9 cellular contexts compared by ENCODE assay signal in the genomic region with DNA sequence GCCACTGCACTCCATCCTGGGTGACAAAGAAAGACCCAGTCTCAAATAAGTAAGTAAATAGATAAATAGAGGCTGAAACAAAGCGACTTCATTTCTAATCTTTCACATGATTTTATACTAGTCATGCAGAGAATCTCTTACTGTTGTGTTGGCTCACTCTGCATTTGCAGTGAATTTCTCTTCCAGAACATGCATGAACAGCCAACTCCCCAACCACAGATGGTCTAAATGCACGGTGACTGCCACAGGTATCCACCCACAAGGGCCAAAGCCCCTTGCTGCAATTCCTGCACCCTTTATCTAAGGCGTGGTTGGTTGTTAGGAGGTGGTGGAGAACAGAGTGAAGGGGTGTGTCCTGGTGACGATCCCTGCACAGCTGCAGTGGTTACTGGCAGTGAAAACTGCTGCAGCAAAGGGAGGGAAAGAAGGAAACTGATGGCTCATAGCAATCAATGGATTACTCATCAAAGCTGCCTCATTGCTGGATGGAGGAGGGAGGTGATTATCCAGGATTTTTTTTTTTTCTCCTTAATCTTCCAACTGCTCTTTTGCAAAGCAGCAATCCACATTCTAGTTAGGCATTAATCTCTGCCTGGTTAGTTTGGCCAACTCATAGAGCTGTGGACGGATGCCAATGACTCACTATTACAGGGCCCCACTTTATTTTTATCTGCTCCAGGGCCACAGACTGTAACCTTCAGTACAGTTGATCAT. TPM values are rescaled to one million over a fixed set of nuclear protein-coding genes. Genes with fewer than 3 reads are reported as not detected.
A peak's percentile ranks its signal among the peaks of the same experiment; 100 is the strongest.
DNase-seq lines count a peak whose midpoint lies in the region; ATAC-seq, FAIRE-seq and TF ChIP-seq lines count a peak whose summit lies in the region.
"Had no signal": no experiment of that assay in that cellular context is flagged by ENCODE, and none has a peak within 500 bp of the region (broad histone marks: within the 10 kb centered on the region; RNA-seq: fewer than 3 reads in every experiment).

No MANE protein-coding gene starts in this region.

- peaks cover 23% of the 10 kb centered on the region for H3K4me1 Mint-ChIP-seq in nephron

- TF ChIP-seq POLR2A in endothelial cell of umbilical vein (IDR thresholded peaks at IDR 0.05; ENCODE audit: low read depth, low read length): no peak
- no peak for TF ChIP-seq POLR2A in prostate gland (IDR thresholded peaks at IDR 0.05)

- H4K20me1 ChIP-seq in PC-3 (ENCODE audit: low read length) (no peaks in the 10 kb centered on the region), endothelial cell of umbilical vein (replicated peaks; ENCODE audit: control insufficient read depth, extremely low read depth, insufficient read depth, low read length) (no peaks in the 10 kb centered on the region)

- H3K4me3 ChIP-seq in PC-3 (ENCODE audit: low read length): peak overlapping the region; percentile 20; the same call in 1 of the 2 replicates
- no peak overlapping the region for H3K4me3 ChIP-seq in endothelial cell of umbilical vein (replicated peaks in 1 of 3; ENCODE audit: insufficient read depth in 1 of 3, low read depth in 1 of 3, low read length in 3 of 3)
- no peak overlapping the region for H3K4me3 ChIP-seq in prostate gland

- no peaks in the 10 kb centered on the region for H3K9me1 ChIP-seq in endothelial cell of umbilical vein (replicated peaks; ENCODE audit: control insufficient read depth, extremely low read depth, insufficient read depth, low read length)

- POLR2A ChIA-PET in PC-3 (lab: Charles Lee; ENCODE audit: unreplicated experiment): interaction anchor here (0.6 kb wide), 1 partner anchor 11 kb away, joined by 7 read pairs; no protein-coding TSS in a partner anchor
- POLR2A ChIA-PET in endothelial cell of umbilical vein (lab: Charles Lee): interaction anchor here (0.5 kb wide), 1 partner anchor 190 kb away, joined by 3 read pairs; no protein-coding TSS in a partner anchor

- no peak for TF ChIP-seq CTCF in PC-3 (conservative IDR thresholded peaks at IDR 0.05; ENCODE audit: low read depth, low read length)
- no peak for TF ChIP-seq CTCF in endothelial cell of umbilical vein (IDR thresholded peaks at IDR 0.05; ENCODE audit: extremely low read depth in 1 of 2, insufficient read depth in 1 of 2, low read depth in 1 of 2, low read length in 2 of 2)
- TF ChIP-seq CTCF in nephron (IDR thresholded peaks at IDR 0.05; ENCODE audit: unreplicated experiment in 3 of 3): no peak
- TF ChIP-seq CTCF in prostate gland (IDR thresholded peaks at IDR 0.05): no peak

- H3K36me3 ChIP-seq in PC-3 (ENCODE audit: low read depth, low read length) (no peaks in the 10 kb centered on the region), endothelial cell of umbilical vein (ENCODE audit: control insufficient read depth in 2 of 2, extremely low read depth in 1 of 2, insufficient read depth in 2 of 2, low read length in 2 of 2) (no peaks in the 10 kb centered on the region), prostate gland (no peaks in the 10 kb centered on the region)

- CTCF ChIA-PET in PC-3 (lab: Charles Lee): interaction anchor here (0.7 kb wide), 2 partner anchors 76 to 108 kb away, joined by 3 to 4 read pairs; no protein-coding TSS in a partner anchor
- CTCF ChIA-PET in endothelial cell of umbilical vein (lab: Charles Lee): interaction anchor here (0.7 to 1.1 kb wide), 3 partner anchors 22 to 86 kb away, joined by 3 read pairs; no protein-coding TSS in a partner anchor

- H3K9ac ChIP-seq in PC-3 (ENCODE audit: low read length): peak overlapping the region; percentile 36
- H3K9ac ChIP-seq in endothelial cell of umbilical vein (replicated peaks; ENCODE audit: extremely low read depth, insufficient read depth, low read length): no peak overlapping the region

- BruUV-seq in PC-3 (replicated peaks; lab: Mats Ljungman, UMichigan) (no TSS peak), endothelial cell of umbilical vein (replicated peaks; lab: Mats Ljungman, UMichigan) (no TSS peak)

- H3K4me1 ChIP-seq in PC-3 (ENCODE audit: insufficient read depth, low read length) (peaks cover 27% of the 10 kb centered on the region), endothelial cell of umbilical vein (ENCODE audit: control insufficient read depth, extremely low read depth, insufficient read depth, low read length) (peaks cover 27% of the 10 kb centered on the region), prostate gland (replicated peaks) (no peaks in the 10 kb centered on the region)

- dilution Hi-C loops in endothelial cell of umbilical vein (cut with MboI; ENCODE audit: extremely low pct_ligation_motif_present, low sequenced_read_pairs): no loop called here

- no peak overlapping the region for H2AFZ ChIP-seq in PC-3 (ENCODE audit: low read length)
- no peak overlapping the region for H2AFZ ChIP-seq in endothelial cell of umbilical vein (ENCODE audit: low read depth, low read length)

- peak overlapping the region; percentile 93 for H3K27ac ChIP-seq in PC-3 (ENCODE audit: low read length)
- no peak overlapping the region for H3K27ac ChIP-seq in endothelial cell of umbilical vein (ENCODE audit: insufficient read depth, low read depth, low read length)
- no peak overlapping the region for H3K27ac ChIP-seq in prostate gland

- 50% methylated on average over 5 of the region's 5 CpGs for WGBS in prostate gland

- peak; percentile 34 for DNase-seq in stimulated activated CD4-positive, alpha-beta T cell treated with anti-CD3 and anti-CD28 coated beads, Interleukin-15, amount 100 ng/mL, for 24 hours
- no peak for DNase-seq in stimulated activated CD4-positive, alpha-beta T cell treated with anti-CD3 and anti-CD28 coated beads, Interleukin-2, amount 100 ng/mL, for 48 hours
- DNase-seq in PC-3 (peak; percentile 93), endothelial cell of umbilical vein (ENCODE audit: low read depth, low spot score) (peak; percentile 75), prostate gland (ENCODE audit: low spot score) (no peak)
- DNase-seq in activated effector memory CD4-positive, alpha-beta T cell treated with anti-CD3 and anti-CD28 coated beads, Interleukin-2, amount 50 U/mL, for 16 hours: no peak

- no peaks in the 10 kb centered on the region for H3K9me3 Mint-ChIP-seq in nephron

- H3F3A ChIP-seq in PC-3 (ENCODE audit: low read length, unreplicated experiment): no peaks in the 10 kb centered on the region

- peaks cover 15% of the 10 kb centered on the region for H3K36me3 Mint-ChIP-seq in nephron (ENCODE audit: low read depth)

- H3K4me2 ChIP-seq in PC-3 (ENCODE audit: low read length): peak overlapping the region; percentile 73
- no peak overlapping the region for H3K4me2 ChIP-seq in endothelial cell of umbilical vein (ENCODE audit: insufficient read depth, low read length)

- ATAC-seq in HG02623 (IDR thresholded peaks at IDR 0.05; ENCODE audit: unreplicated experiment) (peak; percentile 37), PC-3 (peak; percentile 91)

- H3K79me2 ChIP-seq in PC-3 (ENCODE audit: low read length): no peaks in the 10 kb centered on the region
- no peaks in the 10 kb centered on the region for H3K79me2 ChIP-seq in endothelial cell of umbilical vein (ENCODE audit: control insufficient read depth, insufficient read depth, low read length)

- peak overlapping the region; percentile 91 to 98 (median 95) for H3K27ac Mint-ChIP-seq in nephron

- intact Hi-C loops in PC-3 (cut with micrococcal nuclease) (loop anchor here (5.0 kb wide), 3 partner anchors 35 to 260 kb away; partner anchors contain the start of gene ARHGAP21), endothelial cell of umbilical vein (cut with micrococcal nuclease) (loop anchor here (2.0 kb wide), 2 partner anchors 19 to 51 kb away; no protein-coding TSS in a partner anchor), prostate gland (cut with DNase I) (no loop called here)

- peaks cover 3% of the 10 kb centered on the region for H3K27me3 Mint-ChIP-seq in nephron (ENCODE audit: low read depth)

- peak overlapping the region in 2 of 3 experiments; percentile 43 to 55 for H3K4me3 Mint-ChIP-seq in nephron

- FAIRE-seq in endothelial cell of umbilical vein (lab: Jason Lieb, UNC): peak; percentile 84
- FAIRE-seq: endometrium had no signal

- H3K27me3 ChIP-seq in PC-3 (ENCODE audit: low read length) (no peaks in the 10 kb centered on the region), endothelial cell of umbilical vein (ENCODE audit: control insufficient read depth in 2 of 2, insufficient read depth in 2 of 2, low read length in 2 of 2) (no peaks in the 10 kb centered on the region), prostate gland (replicated peaks; ENCODE audit: insufficient read depth) (no peaks in the 10 kb centered on the region)

- no peaks in the 10 kb centered on the region for H3K9me3 ChIP-seq in PC-3 (ENCODE audit: low read length)
- no peaks in the 10 kb centered on the region for H3K9me3 ChIP-seq in endothelial cell of umbilical vein (replicated peaks; ENCODE audit: control insufficient read depth, insufficient read depth, low read length)
- H3K9me3 ChIP-seq in prostate gland: no peaks in the 10 kb centered on the region

- H3K9me2 ChIP-seq in PC-3 (replicated peaks; ENCODE audit: low read length): no peaks in the 10 kb centered on the region

TF ChIP-seq in endothelial cell of umbilical vein, 7 proteins besides CTCF, POLR2A, EP300 and RAD21:
- TF ChIP-seq GATA2 (IDR thresholded peaks at IDR 0.05; ENCODE audit: insufficient read depth, insufficient read length, low read depth, low read length) (peak; percentile 63), POLR2AphosphoS5 (IDR thresholded peaks at IDR 0.05; ENCODE audit: insufficient read depth, low read depth, low read length) (peak; percentile 36), EZH2 (IDR thresholded peaks at IDR 0.05; ENCODE audit: borderline replicate concordance, low read depth, low read length, severe bottlenecking) (no peak), FOS (IDR thresholded peaks at IDR 0.05; ENCODE audit: borderline replicate concordance, insufficient read depth, low read length) (peak; percentile 98), JUN (IDR thresholded peaks at IDR 0.05; ENCODE audit: borderline replicate concordance, insufficient read depth, insufficient read length, low read depth) (peak; percentile 80), MAX (IDR thresholded peaks at IDR 0.05; ENCODE audit: insufficient read depth, insufficient read length) (no peak), MYC (IDR thresholded peaks at IDR 0.05; ENCODE audit: low read depth, low read length) (no peak)

RNA-seq across cellular contexts. Expression of gene PRTFDC1, which starts 50.6 kb away (rescaled TPM):
- total RNA-seq in PC-3 (2014; rRNA removed) (9.7 and 10.2 TPM in 2 replicates), endothelial cell of umbilical vein (24.2 and 27.0 TPM in 2 replicates), prostate gland (1 to 10 TPM in 1 of 2 donors, under 1 TPM in 1; 0.80 to 2.0 TPM)
- polyA plus RNA-seq in endothelial cell of umbilical vein: 12.7 and 22.0 TPM in 2 replicates
- 18.6 and 25.6 TPM in 2 replicates for polyA plus RNA-seq in endothelial cell of umbilical vein (2011; cell fraction: cytosol; rRNA removed)
- 14.6 and 26.8 TPM in 2 replicates for polyA plus RNA-seq in endothelial cell of umbilical vein (2011; cell fraction: nucleus; rRNA removed)
- 20.5 and 20.7 TPM in 2 replicates for polyA plus RNA-seq in endothelial cell of umbilical vein (2012)
- polyA minus RNA-seq in endothelial cell of umbilical vein: 15.0 and 18.9 TPM in 2 replicates
- polyA minus RNA-seq in endothelial cell of umbilical vein (2011; cell fraction: cytosol; rRNA and poly(A)+ RNA removed): 2.2 TPM
- polyA minus RNA-seq in endothelial cell of umbilical vein (2011; cell fraction: nucleus; rRNA and poly(A)+ RNA removed): 5.6 and 7.4 TPM in 2 replicates

Comparison
In these comparisons a context has a peak if more than half of its experiments do, and no peak if none do; other contexts are left out.
1. DNase-seq: peak in stimulated activated CD4-positive, alpha-beta T cell treated with anti-CD3 and anti-CD28 coated beads, Interleukin-15, amount 100 ng/mL, for 24 hours (single experiment), PC-3 (single experiment) and endothelial cell of umbilical vein (single experiment); none in stimulated activated CD4-positive, alpha-beta T cell treated with anti-CD3 and anti-CD28 coated beads, Interleukin-2, amount 100 ng/mL, for 48 hours (0 of 2), prostate gland (single experiment) and activated effector memory CD4-positive, alpha-beta T cell treated with anti-CD3 and anti-CD28 coated beads, Interleukin-2, amount 50 U/mL, for 16 hours (single experiment).